19 cellular contexts compared by ENCODE assay signal in genomic region chr4:183080372-183081115, GRCh38. TPM values are rescaled to one million over a fixed set of nuclear protein-coding genes. Genes with fewer than 3 reads are reported as not detected.
DNase-seq lines count a peak whose midpoint lies in the region; ATAC-seq and TF ChIP-seq lines count a peak whose summit lies in the region.
"Had no signal": no experiment of that assay in that cellular context is flagged by ENCODE, and none has a peak within 500 bp of the region (broad histone marks: within the 10 kb centered on the region; RNA-seq: fewer than 3 reads in every experiment).

No MANE protein-coding gene starts in this region.

- DNase-seq in G401 (ENCODE audit: low spot score), result peak; percentile 53
- DNase-seq in adipocyte (ENCODE audit: low read depth), result no peak
- DNase-seq in left lobe of liver (ENCODE audit: low spot score), result peak; percentile 53
- no peak for DNase-seq in progenitor cell of endocrine pancreas (ENCODE audit: low spot score, unreplicated experiment)
- DNase-seq in activated CD8-positive, alpha-beta T cell treated with anti-CD3 and anti-CD28 coated beads for 36 hours, result no peak
- no peak for DNase-seq in NCI-H187 (lab: John Stamatoyannopoulos, UW)
- DNase-seq: CD4-positive, CD25-positive, alpha-beta regulatory T cell; DMS 273 treated with DMSO at 0.1 percent for 48 hours; DND-41; Karpas-422; MV-4-11; NCI-H1105 treated with DMSO at 0.1 percent for 48 hours; NCI-H446 treated with DMSO at 0.1 percent for 48 hours; NCI-H526 treated with DMSO at 0.1 percent for 48 hours; PC-9; SHP77 treated with DMSO at 0.1 percent for 48 hours; SK-N-SH had no signal

- H3K9me3 Mint-ChIP-seq in progenitor cell of endocrine pancreas (ENCODE audit: low read depth), result no peaks in the 10 kb centered on the region
- H3K9me3 Mint-ChIP-seq in activated CD8-positive, alpha-beta T cell treated with anti-CD3 and anti-CD28 coated beads for 36 hours, result no peaks in the 10 kb centered on the region
- H3K9me3 Mint-ChIP-seq: IgD-negative memory B cell had no signal

- CTCF ChIA-PET in activated CD8-positive, alpha-beta T cell treated with anti-CD3 and anti-CD28 coated beads for 36 hours (lab: Charles Lee), result interaction anchor here (0.7 to 1.2 kb wide), 2 partner anchors 176 to 181 kb away, joined by 3 to 11 read pairs; no protein-coding TSS in a partner anchor

- peak overlapping the region; percentile 4 for H3K4me3 ChIP-seq in adipocyte (ENCODE audit: low read length)
- H3K4me3 ChIP-seq: PC-9 had no signal

- peaks cover 17% of the 10 kb centered on the region for H3K4me1 Mint-ChIP-seq in progenitor cell of endocrine pancreas (ENCODE audit: low read depth)
- H3K4me1 Mint-ChIP-seq in activated CD8-positive, alpha-beta T cell treated with anti-CD3 and anti-CD28 coated beads for 36 hours (ENCODE audit: low read depth), result no peaks in the 10 kb centered on the region
- H3K4me1 Mint-ChIP-seq: CD4-positive, CD25-positive, alpha-beta regulatory T cell; IgD-negative memory B cell had no signal

- H3K9me3 ChIP-seq in adipocyte (ENCODE audit: control insufficient read depth, low read length), result no peaks in the 10 kb centered on the region
- H3K9me3 ChIP-seq: SK-N-SH had no signal

- no peak overlapping the region for H3K9ac ChIP-seq in adipocyte (ENCODE audit: low read length)
- H3K9ac ChIP-seq: SK-N-SH had no signal

- H3K27ac Mint-ChIP-seq in progenitor cell of endocrine pancreas, result peak overlapping the region; percentile 39
- no peak overlapping the region for H3K27ac Mint-ChIP-seq in activated CD8-positive, alpha-beta T cell treated with anti-CD3 and anti-CD28 coated beads for 36 hours
- H3K27ac Mint-ChIP-seq: CD4-positive, CD25-positive, alpha-beta regulatory T cell; IgD-negative memory B cell had no signal

- no peaks in the 10 kb centered on the region for H3K27me3 ChIP-seq in adipocyte (replicated peaks; ENCODE audit: control insufficient read depth, insufficient read depth, low read length)

- peaks cover 11% of the 10 kb centered on the region for H3K4me1 ChIP-seq in adipocyte (ENCODE audit: control insufficient read depth, insufficient read depth, low read length)

- H3K36me3 Mint-ChIP-seq in progenitor cell of endocrine pancreas (ENCODE audit: insufficient read depth), result no peaks in the 10 kb centered on the region
- no peaks in the 10 kb centered on the region for H3K36me3 Mint-ChIP-seq in activated CD8-positive, alpha-beta T cell treated with anti-CD3 and anti-CD28 coated beads for 36 hours (ENCODE audit: low read depth)
- H3K36me3 Mint-ChIP-seq: CD4-positive, CD25-positive, alpha-beta regulatory T cell; IgD-negative memory B cell had no signal

- peak; percentile 83 for ATAC-seq in left lobe of liver
- no peak for ATAC-seq in HG03342 (IDR thresholded peaks at IDR 0.05; ENCODE audit: unreplicated experiment)
- no peak for ATAC-seq in activated CD8-positive, alpha-beta T cell treated with anti-CD3 and anti-CD28 coated beads for 36 hours

- H3K4me3 Mint-ChIP-seq in progenitor cell of endocrine pancreas (ENCODE audit: low read depth), result no peak overlapping the region
- no peak overlapping the region for H3K4me3 Mint-ChIP-seq in activated CD8-positive, alpha-beta T cell treated with anti-CD3 and anti-CD28 coated beads for 36 hours
- H3K4me3 Mint-ChIP-seq: CD4-positive, CD25-positive, alpha-beta regulatory T cell; IgD-negative memory B cell had no signal

- POLR2A ChIA-PET in activated CD8-positive, alpha-beta T cell treated with anti-CD3 and anti-CD28 coated beads for 36 hours (lab: Charles Lee), result interaction anchor here (0.8 kb wide), 1 partner anchor 73 kb away, joined by 3 read pairs; no protein-coding TSS in a partner anchor

- H3K36me3 ChIP-seq in adipocyte (ENCODE audit: control insufficient read depth, insufficient read depth, low read length, severe bottlenecking), result no peaks in the 10 kb centered on the region

- no peak for TF ChIP-seq CTCF in progenitor cell of endocrine pancreas (IDR thresholded peaks at IDR 0.05; ENCODE audit: unreplicated experiment)
- TF ChIP-seq CTCF in activated CD8-positive, alpha-beta T cell treated with anti-CD3 and anti-CD28 coated beads for 36 hours (IDR thresholded peaks at IDR 0.05), result no peak

- H3K27me3 Mint-ChIP-seq in progenitor cell of endocrine pancreas, result peaks cover 4% of the 10 kb centered on the region
- peaks cover 2% of the 10 kb centered on the region for H3K27me3 Mint-ChIP-seq in activated CD8-positive, alpha-beta T cell treated with anti-CD3 and anti-CD28 coated beads for 36 hours
- H3K27me3 Mint-ChIP-seq: CD4-positive, CD25-positive, alpha-beta regulatory T cell had no signal

- intact Hi-C loops in activated CD8-positive, alpha-beta T cell treated with anti-CD3 and anti-CD28 coated beads for 36 hours (cut with micrococcal nuclease), result no loop called here

- in situ Hi-C loops in G401 (cut with HindIII; ENCODE audit: low sequenced_read_pairs), result no loop called here

RNA-seq across cellular contexts. Expression of gene WWC2, which starts 18.5 kb away (rescaled TPM):
- total RNA-seq in G401 (2014; rRNA removed; shearing (Covaris generic)), result 11.9 and 15.9 TPM in 2 replicates
- total RNA-seq in left lobe of liver (43.2 TPM), progenitor cell of endocrine pancreas (57.0 and 61.2 TPM in 2 replicates)
- 1 to 10 TPM; 1.9 TPM for total RNA-seq in activated CD8-positive, alpha-beta T cell treated with anti-CD3 and anti-CD28 coated beads for 36 hours

Comparison
In these comparisons a context has a peak if more than half of its experiments do, and no peak if none do; other contexts are left out.
1. DNase-seq: peak in G401 (single experiment) and left lobe of liver (single experiment); none in adipocyte (single experiment), progenitor cell of endocrine pancreas (single experiment), activated CD8-positive, alpha-beta T cell treated with anti-CD3 and anti-CD28 coated beads for 36 hours (single experiment) and NCI-H187 (0 of 2).